9 cellular contexts compared by ENCODE assay signal in the genomic region with DNA sequence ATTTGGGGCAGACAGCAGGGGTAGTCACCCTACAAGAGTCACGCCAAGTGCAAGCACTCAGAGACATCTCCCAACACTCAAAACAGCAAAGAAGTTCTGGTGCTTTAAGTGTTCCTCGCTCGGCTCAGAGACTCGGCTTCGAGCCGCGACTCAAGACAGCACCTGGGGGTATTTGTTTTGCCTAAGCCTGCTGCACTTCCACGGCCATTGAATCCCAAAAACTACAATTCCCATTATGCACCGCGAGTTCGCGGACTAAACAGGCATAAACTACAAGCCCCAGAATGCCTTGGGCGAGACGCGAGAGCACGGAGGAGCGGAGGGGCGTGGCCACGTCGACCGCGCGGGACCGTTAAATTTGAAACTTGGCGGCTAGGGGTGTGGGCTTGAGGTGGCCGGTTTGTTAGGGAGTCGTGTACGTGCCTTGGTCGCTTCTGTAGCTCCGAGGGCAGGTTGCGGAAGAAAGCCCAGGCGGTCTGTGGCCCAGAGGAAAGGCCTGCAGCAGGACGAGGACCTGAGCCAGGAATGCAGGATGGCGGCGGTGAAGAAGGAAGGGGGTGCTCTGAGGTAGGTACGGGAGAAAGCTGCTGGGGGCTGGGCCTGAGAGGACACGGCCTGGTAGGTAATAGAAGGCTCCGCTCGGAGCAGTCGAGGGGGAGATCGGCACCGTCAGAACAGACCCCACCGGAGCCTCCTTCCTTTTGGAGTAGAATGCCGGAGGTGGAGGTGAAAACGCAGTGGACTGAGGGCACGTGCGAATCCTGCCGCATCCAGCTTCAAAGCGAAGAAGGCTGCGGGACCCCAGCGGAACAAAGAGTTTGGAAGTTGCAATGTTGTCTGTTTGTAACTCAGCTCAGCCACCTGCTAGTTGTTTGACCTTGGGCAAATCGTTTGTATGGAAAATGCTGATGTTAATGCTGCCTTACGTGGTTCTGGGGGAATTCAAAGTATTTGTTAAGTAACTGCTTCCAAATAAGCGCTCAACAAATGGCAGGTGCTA. TPM values are rescaled to one million over a fixed set of nuclear protein-coding genes. Genes with fewer than 3 reads are reported as not detected.
DNase-seq lines count a peak whose midpoint lies in the region; ATAC-seq, FAIRE-seq and TF ChIP-seq lines count a peak whose summit lies in the region.
"Had no signal": no experiment of that assay in that cellular context is flagged by ENCODE, and none has a peak within 500 bp of the region (broad histone marks: within the 10 kb centered on the region; RNA-seq: fewer than 3 reads in every experiment).

BUB1B (plus strand) TSS at position 381 of the 1,000 bp plus-strand sequence; CDS start at position 533, 152 bp downstream.

- H3K9me3 Mint-ChIP-seq in immature natural killer cell: no peaks in the 10 kb centered on the region
- H3K9me3 Mint-ChIP-seq: IgD-negative memory B cell had no signal

- H3K27me3 Mint-ChIP-seq in immature natural killer cell (ENCODE audit: low read depth in 3 of 3): no peaks in the 10 kb centered on the region
- H3K27me3 Mint-ChIP-seq: IgD-negative memory B cell had no signal

- no peaks in the 10 kb centered on the region for H3K36me3 ChIP-seq in bronchial epithelial cell (ENCODE audit: control insufficient read depth, insufficient read depth, low read length)

- H3K4me1 Mint-ChIP-seq in immature natural killer cell: peaks cover 0 to 5% of the 10 kb centered on the region in 2 donors

- peak; percentile 91 for ATAC-seq in GM18909 (IDR thresholded peaks at IDR 0.05; ENCODE audit: poor library complexity, unreplicated experiment)
- ATAC-seq in HG03139 (IDR thresholded peaks at IDR 0.05; ENCODE audit: unreplicated experiment): peak; percentile 82

- peak within 1 kb of the TSS; percentile 61 for H3K27ac ChIP-seq in VCaP

- TF ChIP-seq CTCF in VCaP (conservative IDR thresholded peaks at IDR 0.05) (no peak), bronchial epithelial cell (IDR thresholded peaks at IDR 0.05; ENCODE audit: insufficient read depth, low read length, severe bottlenecking) (no peak)

- H3K4me3 ChIP-seq in bronchial epithelial cell (ENCODE audit: low read depth, low read length): peak within 1 kb of the TSS; percentile 75

- no peaks in the 10 kb centered on the region for H3K36me3 Mint-ChIP-seq in immature natural killer cell

- peak within 1 kb of the TSS in 1 of 5 donors; percentile 5 for H3K4me3 Mint-ChIP-seq in immature natural killer cell

- peak; percentile 95 for DNase-seq in AG08396 (ENCODE audit: low spot score)
- DNase-seq in NCI-H2227 (lab: John Stamatoyannopoulos, UW; ENCODE audit: unreplicated experiment): peak; percentile 93
- DNase-seq in bronchial epithelial cell (ENCODE audit: low read depth): peak; percentile 92
- peak; percentile 90 to 91 (median 90) for DNase-seq in immature natural killer cell
- peak; percentile 80 for DNase-seq in smooth muscle cell of the brain vasculature (ENCODE audit: low read depth, low spot score)

- H3K27ac Mint-ChIP-seq in immature natural killer cell: peak within 1 kb of the TSS in 1 of 6 donors; percentile 52

- H3K27me3 ChIP-seq in bronchial epithelial cell (ENCODE audit: control insufficient read depth, insufficient read depth, low read length): no peaks in the 10 kb centered on the region

- FAIRE-seq in bronchial epithelial cell (lab: Jason Lieb, UNC): no peak

RNA-seq across cellular contexts. Expression of gene BUB1B, which starts in this region (rescaled TPM):
- total RNA-seq in bronchial epithelial cell: 0.79 and 0.90 TPM in 2 replicates
- under 1 TPM in 2 of 3 donors, not detected in 1; 0.74 to 0.99 TPM for polyA plus RNA-seq in immature natural killer cell

Comparison
In these comparisons a context has a peak if more than half of its experiments do, and no peak if none do; other contexts are left out.
1. Peak in every context shown above with its lines: DNase-seq, ATAC-seq, H3K4me3 ChIP-seq and H3K27ac ChIP-seq.
2. Peak in DNase-seq and H3K4me3 ChIP-seq in bronchial epithelial cell; RNA of the gene not detected or under 1 TPM.
3. Peak in DNase-seq in immature natural killer cell; RNA of the gene not detected or under 1 TPM.